7 cellular contexts compared by ENCODE assay signal in the genomic region with DNA sequence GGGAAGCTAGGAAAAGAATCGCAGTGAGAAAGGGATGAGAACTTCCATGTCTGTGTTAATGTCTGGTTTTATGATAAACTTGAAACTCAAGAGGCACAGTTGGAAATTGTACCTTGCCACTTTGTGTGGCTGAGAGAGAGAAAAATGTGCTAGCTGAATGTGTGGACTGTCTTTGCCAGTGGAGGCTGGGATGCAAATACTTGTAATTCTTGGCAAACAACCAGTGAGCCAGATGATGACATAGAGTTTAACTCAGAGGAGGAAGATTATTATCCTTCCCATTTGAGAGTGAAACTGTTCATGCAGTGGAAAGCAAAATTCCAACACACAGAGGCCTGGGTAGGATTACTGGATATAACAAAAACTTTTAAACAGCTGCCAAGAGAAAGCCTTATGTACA.
A peak's percentile ranks its signal among the peaks of the same experiment; 100 is the strongest.
DNase-seq lines count a peak whose midpoint lies in the region; TF ChIP-seq lines count a peak whose summit lies in the region.
"Not testable (repeated sequence)": the region's sequence is repeated elsewhere in the genome, so short reads cannot be mapped to it uniquely, and the experiment has no call there.

No MANE protein-coding gene starts in this region.

- H3K9me3 ChIP-seq in MG63, result not testable (repeated sequence)

- peak; percentile 20 for DNase-seq in MG63
- DNase-seq in astrocyte of the hippocampus (ENCODE audit: low read depth, low spot score), result peak; percentile 76
- DNase-seq in epithelial cell of esophagus (ENCODE audit: low read depth), result peak; percentile 44
- DNase-seq in globus pallidus (ENCODE audit: low spot score), result peak; percentile 1
- DNase-seq in kidney tubule cell (ENCODE audit: low spot score), result peak; percentile 73
- peak; percentile 42 for DNase-seq in mucosa of gallbladder (ENCODE audit: low spot score)
- DNase-seq in retinal pigment epithelial cell (ENCODE audit: low read depth), result peak; percentile 8

- not testable (repeated sequence) for H3K36me3 ChIP-seq in MG63

- not testable (repeated sequence) for H3K4me3 ChIP-seq in MG63; epithelial cell of esophagus (ENCODE audit: low read length); retinal pigment epithelial cell (ENCODE audit: low read length)

- H3K27me3 ChIP-seq in MG63, result not testable (repeated sequence)

- TF ChIP-seq CTCF in epithelial cell of esophagus (IDR thresholded peaks at IDR 0.05; ENCODE audit: insufficient read depth, low read depth, low read length, missing control alignments); retinal pigment epithelial cell (conservative IDR thresholded peaks at IDR 0.05; ENCODE audit: low read depth, low read length): not testable (repeated sequence)

Comparison
In these comparisons a context has a peak if more than half of its experiments do, and no peak if none do; other contexts are left out.
1. DNase-seq: peak in every context shown above with its lines; median percentile 76 in astrocyte of the hippocampus; 73 in kidney tubule cell; 44 in epithelial cell of esophagus; 42 in mucosa of gallbladder; 20 in MG63; 8 in retinal pigment epithelial cell; 1 in globus pallidus.